12 cellular contexts compared by ENCODE assay signal in the genomic region with DNA sequence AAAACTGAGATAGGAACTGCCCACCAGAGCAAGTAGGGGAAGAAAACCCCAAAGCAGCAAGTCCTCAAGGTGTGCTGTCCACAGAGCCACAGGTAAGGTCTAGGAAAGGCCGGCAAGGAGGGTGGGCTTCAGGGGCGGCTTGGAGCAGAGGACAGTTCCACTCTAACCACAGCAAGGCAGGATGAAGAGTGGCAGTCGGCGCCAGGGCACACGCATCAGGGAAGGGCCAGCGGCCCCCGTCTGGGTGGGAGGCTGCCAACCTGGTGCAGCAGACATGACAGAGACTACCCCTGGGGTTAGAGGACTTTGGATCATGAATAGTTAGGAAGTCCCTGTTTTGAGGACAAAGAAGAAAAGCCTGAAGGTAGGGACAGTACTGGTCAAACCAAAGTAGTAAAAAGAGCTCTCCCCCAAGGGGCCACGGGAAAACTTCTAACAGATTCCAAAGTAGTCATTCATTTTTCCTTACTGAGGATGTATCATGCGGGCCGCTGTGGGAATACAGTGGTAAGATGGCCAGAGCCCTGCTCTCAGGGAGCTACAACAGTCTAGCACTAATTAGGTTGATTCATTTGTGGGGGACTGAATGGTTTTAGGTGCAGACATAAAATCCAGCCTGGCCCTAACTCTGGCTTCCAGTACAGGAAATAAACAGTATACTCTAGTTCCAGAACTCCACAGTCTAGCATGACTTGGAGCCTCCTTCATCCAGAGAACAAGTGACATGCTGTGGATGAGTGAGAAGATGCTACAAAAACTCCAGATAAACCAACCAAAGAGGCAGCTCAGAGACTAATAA. TPM values are rescaled to one million over a fixed set of nuclear protein-coding genes. Genes with fewer than 3 reads are reported as not detected.
DNase-seq lines count a peak whose midpoint lies in the region; ATAC-seq and TF ChIP-seq lines count a peak whose summit lies in the region.
"Had no signal": no experiment of that assay in that cellular context is flagged by ENCODE, and none has a peak within 500 bp of the region (broad histone marks: within the 10 kb centered on the region; RNA-seq: fewer than 3 reads in every experiment).

No MANE protein-coding gene starts in this region.

- H3K27me3 Mint-ChIP-seq in natural killer cell treated with Interleukin-12 subunit alpha and Interleukin-12 subunit beta and Interleukin-15 and Interleukin-18, amount 100 ng/mL, for 72 hours, result peaks cover 0 to 1% of the 10 kb centered on the region in 2 donors

- TF ChIP-seq POLR2A in spleen (IDR thresholded peaks at IDR 0.05), result no peak

- no peak overlapping the region for H3K4me3 ChIP-seq in fibroblast of mammary gland (ENCODE audit: control insufficient read depth, low read depth, low read length)
- H3K4me3 ChIP-seq in spleen, result no peak overlapping the region
- H3K4me3 ChIP-seq: lung, PC-9, psoas muscle had no signal

- H3K36me3 ChIP-seq in spleen, result peaks cover 0 to 12% (median 1%) of the 10 kb centered on the region in 6 donors

- intact Hi-C loops in spleen (cut with DNase I; ENCODE audit: low total_unique reads), result no loop called here

- DNase-seq in ELR (ENCODE audit: low read depth) (peak; percentile 36), M059J (ENCODE audit: low read depth) (peak; percentile 61), fibroblast of mammary gland (ENCODE audit: low read depth) (peak; percentile 71), spleen (peak; percentile 55), amygdala (lab: John Stamatoyannopoulos, UW) (no peak), SKM-1 (lab: John Stamatoyannopoulos, UW; ENCODE audit: unreplicated experiment) (no peak), H4 (ENCODE audit: low spot score) (no peak)
- DNase-seq in natural killer cell treated with Interleukin-12 subunit alpha and Interleukin-12 subunit beta and Interleukin-15 and Interleukin-18, amount 100 ng/mL, for 72 hours (ENCODE audit: low spot score), result no peak
- DNase-seq: effector memory CD8-positive, alpha-beta T cell; PC-9 had no signal

- TF ChIP-seq CTCF in fibroblast of mammary gland (conservative IDR thresholded peaks at IDR 0.05; ENCODE audit: control insufficient read depth, insufficient read depth, low read depth, low read length) (no peak), spleen (IDR thresholded peaks at IDR 0.05 in 8 of 11, conservative IDR thresholded peaks at IDR 0.05 in 3 of 11) (no peak)

- no peaks in the 10 kb centered on the region for H3K36me3 Mint-ChIP-seq in natural killer cell treated with Interleukin-12 subunit alpha and Interleukin-12 subunit beta and Interleukin-15 and Interleukin-18, amount 100 ng/mL, for 72 hours

- H3K27me3 ChIP-seq in spleen (replicated peaks in 1 of 7), result peaks cover 0 to 31% (median 22%) of the 10 kb centered on the region in 7 donors

- ATAC-seq in natural killer cell treated with Interleukin-12 subunit alpha and Interleukin-12 subunit beta and Interleukin-15 and Interleukin-18, amount 100 ng/mL, for 72 hours, result no peak
- ATAC-seq: effector memory CD8-positive, alpha-beta T cell had no signal

- H3K9me3 ChIP-seq in spleen, result no peaks in the 10 kb centered on the region
- H3K9me3 ChIP-seq: psoas muscle had no signal

- 78 to 87% (median 81%) methylated on average over 10 of the region's 10 CpGs for WGBS in spleen, 5 donors

- no peak overlapping the region for H3K27ac Mint-ChIP-seq in natural killer cell treated with Interleukin-12 subunit alpha and Interleukin-12 subunit beta and Interleukin-15 and Interleukin-18, amount 100 ng/mL, for 72 hours
- H3K27ac Mint-ChIP-seq: effector memory CD8-positive, alpha-beta T cell had no signal

- H3K9me3 Mint-ChIP-seq in natural killer cell treated with Interleukin-12 subunit alpha and Interleukin-12 subunit beta and Interleukin-15 and Interleukin-18, amount 100 ng/mL, for 72 hours, result no peaks in the 10 kb centered on the region
- H3K9me3 Mint-ChIP-seq: effector memory CD8-positive, alpha-beta T cell had no signal

- peaks cover 9 to 54% (median 36%) of the 10 kb centered on the region in 6 donors for H3K4me1 ChIP-seq in spleen

- H3K4me1 Mint-ChIP-seq in natural killer cell treated with Interleukin-12 subunit alpha and Interleukin-12 subunit beta and Interleukin-15 and Interleukin-18, amount 100 ng/mL, for 72 hours (ENCODE audit: low read depth in 2 of 2), result no peaks in the 10 kb centered on the region

- H3K4me3 Mint-ChIP-seq in natural killer cell treated with Interleukin-12 subunit alpha and Interleukin-12 subunit beta and Interleukin-15 and Interleukin-18, amount 100 ng/mL, for 72 hours, result no peak overlapping the region
- H3K4me3 Mint-ChIP-seq: effector memory CD8-positive, alpha-beta T cell had no signal

- peak overlapping the region in 4 of 8 donors; percentile 1 to 48 (median 31) for H3K27ac ChIP-seq in spleen
- H3K27ac ChIP-seq: PC-9, psoas muscle had no signal

RNA-seq across cellular contexts. Expression of a gene that starts 3.5 kb away (rescaled TPM):
- total RNA-seq in M059J (2014; rRNA removed; shearing (Covaris generic)), result 1.1 and 1.5 TPM in 2 replicates
- total RNA-seq in spleen, result 10 to 100 TPM in 1 of 7 donors, 1 to 10 TPM in 4, under 1 TPM in 2; 0.69 to 12.1 (median 1.0) TPM
- under 1 TPM; 0.30 to 0.67 (median 0.41) TPM for polyA plus RNA-seq in spleen
- total RNA-seq in natural killer cell treated with Interleukin-12 subunit alpha and Interleukin-12 subunit beta and Interleukin-15 and Interleukin-18, amount 100 ng/mL, for 72 hours, result under 1 TPM in 1 of 2 donors, not detected in 1; 0.19 TPM
- 2.0 and 2.3 TPM in 2 replicates for total RNA-seq in H4 (2014; rRNA removed; shearing (Covaris generic))

Comparison
In these comparisons a context has a peak if more than half of its experiments do, and no peak if none do; other contexts are left out.
1. DNase-seq: peak in ELR (single experiment), M059J (single experiment), fibroblast of mammary gland (single experiment) and spleen (single experiment); none in amygdala (0 of 56), natural killer cell treated with Interleukin-12 subunit alpha and Interleukin-12 subunit beta and Interleukin-15 and Interleukin-18, amount 100 ng/mL, for 72 hours (single experiment), SKM-1 (single experiment) and H4 (single experiment).